In the genomic region with DNA sequence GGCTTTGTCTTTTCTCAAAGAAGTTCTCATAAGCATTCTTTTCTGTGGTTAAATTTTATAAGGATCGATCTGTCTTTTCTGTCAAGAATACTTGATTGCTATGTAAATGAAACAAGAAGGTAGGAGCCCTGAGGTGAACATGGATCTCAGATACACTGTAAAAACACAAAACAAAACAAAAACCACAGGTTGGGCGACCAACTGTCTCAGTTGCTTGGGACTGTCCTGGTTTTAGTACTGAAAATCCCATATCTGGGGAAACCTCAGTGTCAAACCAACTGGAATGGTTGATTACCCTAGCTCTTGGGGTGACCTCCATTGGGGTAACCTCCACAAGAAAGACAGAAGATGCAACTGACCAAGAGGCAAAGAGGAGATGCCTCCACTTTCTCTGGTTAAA, we compare ENCODE assay signal across 26 cellular contexts. TPM values are rescaled to one million over a fixed set of nuclear protein-coding genes. Genes with fewer than 3 reads are reported as not detected.
"Had no signal": no experiment of that assay in that cellular context is flagged by ENCODE, and none has a peak within 500 bp of the region (broad histone marks: within the 10 kb centered on the region; RNA-seq: fewer than 3 reads in every experiment).

No MANE protein-coding gene starts in this region.

- H3K27ac Mint-ChIP-seq: activated CD4-positive, alpha-beta memory T cell treated with anti-CD3 and anti-CD28 coated beads, Interleukin-2, amount 10 ng/mL, durations not matched to agents 7 days and 5 days; activated CD4-positive, alpha-beta T cell treated with anti-CD3 and anti-CD28 coated beads, Interleukin-2, amount 10 ng/mL, durations not matched to agents 7 days and 5 days; activated naive CD4-positive, alpha-beta T cell treated with anti-CD3 and anti-CD28 coated beads, Interleukin-2, amount 10 ng/mL, durations not matched to agents 7 days and 5 days; activated naive CD4-positive, alpha-beta T cell treated with anti-CD3 and anti-CD28 coated beads, Interleukin-2, amount 50 U/mL, for 72 hours; activated naive CD8-positive, alpha-beta T cell treated with anti-CD3 and anti-CD28 coated beads, Interleukin-2, amount 10 ng/mL, durations not matched to agents 7 days and 5 days; activated T-cell treated with anti-CD3 and anti-CD28 coated beads, Interleukin-2, amount 50 U/mL, for 24 hours; activated T-cell treated with anti-CD3 and anti-CD28 coated beads, Interleukin-2, amount 50 U/mL, for 72 hours; effector memory CD8-positive, alpha-beta T cell had no signal

- DNase-seq: activated CD4-positive, alpha-beta memory T cell treated with anti-CD3 and anti-CD28 coated beads, Interleukin-2, amount 10 ng/mL, durations not matched to agents 7 days and 5 days; activated CD4-positive, alpha-beta T cell treated with anti-CD3 and anti-CD28 coated beads for 1 hour; activated CD4-positive, alpha-beta T cell treated with anti-CD3 and anti-CD28 coated beads for 4 hours; activated CD4-positive, alpha-beta T cell treated with anti-CD3 and anti-CD28 coated beads, Interleukin-2, amount 10 ng/mL, durations not matched to agents 7 days and 5 days; activated CD4-positive, alpha-beta T cell treated with anti-CD3 and anti-CD28 coated beads, Interleukin-2, amount 50 U/mL, for 4 hours; activated CD8-positive, alpha-beta memory T cell treated with anti-CD3 and anti-CD28 coated beads, Interleukin-2, amount 50 U/mL, for 48 hours; activated gamma-delta T cell; activated naive CD4-positive, alpha-beta T cell; activated naive CD4-positive, alpha-beta T cell treated with anti-CD3 and anti-CD28 coated beads, Interleukin-2, amount 10 ng/mL, durations not matched to agents 7 days and 5 days; activated naive CD8-positive, alpha-beta T cell treated with anti-CD3 and anti-CD28 coated beads, Interleukin-2, amount 10 ng/mL, durations not matched to agents 7 days and 5 days; activated T-cell treated with anti-CD3 and anti-CD28 coated beads for 4 hours; activated T-cell treated with anti-CD3 and anti-CD28 coated beads, Interleukin-2, amount 50 U/mL, for 24 hours; activated T-cell treated with anti-CD3 and anti-CD28 coated beads, Interleukin-2, amount 50 U/mL, for 72 hours; cortex of kidney; dermis blood vessel endothelial cell; effector CD4-positive, alpha-beta T cell; effector memory CD8-positive, alpha-beta T cell; erythroblast; foreskin keratinocyte; heart right ventricle; T-helper 2 cell had no signal

- H3K9me3 ChIP-seq: ascending aorta, esophagus muscularis mucosa, gastroesophageal sphincter had no signal

- H3K4me1 ChIP-seq: foreskin keratinocyte had no signal

- H3K4me2 ChIP-seq: hepatocyte had no signal

- H3K4me3 ChIP-seq: ascending aorta, esophagus muscularis mucosa, gastroesophageal sphincter, heart right ventricle, hepatocyte had no signal

- H3K9me3 Mint-ChIP-seq: activated CD4-positive, alpha-beta memory T cell treated with anti-CD3 and anti-CD28 coated beads, Interleukin-2, amount 10 ng/mL, durations not matched to agents 7 days and 5 days; activated CD4-positive, alpha-beta T cell treated with anti-CD3 and anti-CD28 coated beads, Interleukin-2, amount 10 ng/mL, durations not matched to agents 7 days and 5 days; activated naive CD4-positive, alpha-beta T cell treated with anti-CD3 and anti-CD28 coated beads, Interleukin-2, amount 10 ng/mL, durations not matched to agents 7 days and 5 days; activated T-cell treated with anti-CD3 and anti-CD28 coated beads, Interleukin-2, amount 50 U/mL, for 24 hours; activated T-cell treated with anti-CD3 and anti-CD28 coated beads, Interleukin-2, amount 50 U/mL, for 72 hours; effector memory CD8-positive, alpha-beta T cell had no signal

- H3K36me3 ChIP-seq: ascending aorta, esophagus muscularis mucosa, gastroesophageal sphincter, heart right ventricle had no signal

- H3K79me2 ChIP-seq: hepatocyte had no signal

- H3K4me3 Mint-ChIP-seq: activated CD4-positive, alpha-beta memory T cell treated with anti-CD3 and anti-CD28 coated beads, Interleukin-2, amount 10 ng/mL, durations not matched to agents 7 days and 5 days; activated CD4-positive, alpha-beta T cell treated with anti-CD3 and anti-CD28 coated beads, Interleukin-2, amount 10 ng/mL, durations not matched to agents 7 days and 5 days; activated naive CD4-positive, alpha-beta T cell treated with anti-CD3 and anti-CD28 coated beads, Interleukin-2, amount 10 ng/mL, durations not matched to agents 7 days and 5 days; activated naive CD8-positive, alpha-beta T cell treated with anti-CD3 and anti-CD28 coated beads, Interleukin-2, amount 10 ng/mL, durations not matched to agents 7 days and 5 days; activated T-cell treated with anti-CD3 and anti-CD28 coated beads, Interleukin-2, amount 50 U/mL, for 24 hours; activated T-cell treated with anti-CD3 and anti-CD28 coated beads, Interleukin-2, amount 50 U/mL, for 72 hours; effector memory CD8-positive, alpha-beta T cell had no signal

- H2AFZ ChIP-seq: hepatocyte had no signal

- ATAC-seq: activated naive CD4-positive, alpha-beta T cell treated with anti-CD3 and anti-CD28 coated beads, Interleukin-2, amount 50 U/mL, for 72 hours; activated T-cell treated with anti-CD3 and anti-CD28 coated beads, Interleukin-2, amount 50 U/mL, for 72 hours; effector memory CD8-positive, alpha-beta T cell; foreskin keratinocyte; gastroesophageal sphincter had no signal

- H3K36me3 Mint-ChIP-seq: activated naive CD4-positive, alpha-beta T cell treated with anti-CD3 and anti-CD28 coated beads, Interleukin-2, amount 10 ng/mL, durations not matched to agents 7 days and 5 days; activated naive CD4-positive, alpha-beta T cell treated with anti-CD3 and anti-CD28 coated beads, Interleukin-2, amount 50 U/mL, for 72 hours; activated naive CD8-positive, alpha-beta T cell treated with anti-CD3 and anti-CD28 coated beads, Interleukin-2, amount 10 ng/mL, durations not matched to agents 7 days and 5 days had no signal

- H3K27me3 ChIP-seq: ascending aorta, gastroesophageal sphincter, heart right ventricle, hepatocyte had no signal

- H3K27ac ChIP-seq: ascending aorta, esophagus muscularis mucosa, foreskin keratinocyte, gastroesophageal sphincter, hepatocyte had no signal

- H3K4me1 Mint-ChIP-seq: activated CD4-positive, alpha-beta memory T cell treated with anti-CD3 and anti-CD28 coated beads, Interleukin-2, amount 10 ng/mL, durations not matched to agents 7 days and 5 days; activated CD4-positive, alpha-beta T cell treated with anti-CD3 and anti-CD28 coated beads, Interleukin-2, amount 10 ng/mL, durations not matched to agents 7 days and 5 days; activated naive CD4-positive, alpha-beta T cell treated with anti-CD3 and anti-CD28 coated beads, Interleukin-2, amount 10 ng/mL, durations not matched to agents 7 days and 5 days; activated naive CD8-positive, alpha-beta T cell treated with anti-CD3 and anti-CD28 coated beads, Interleukin-2, amount 10 ng/mL, durations not matched to agents 7 days and 5 days had no signal

RNA-seq across cellular contexts. Expression of gene TMEM178A, which starts 55.8 kb away (rescaled TPM):
- total RNA-seq: dermis blood vessel endothelial cell, foreskin keratinocyte had no signal
